ENCODE assay signal across 13 cellular contexts in genomic region chr2:30287857-30288513, GRCh38. TPM values are rescaled to one million over a fixed set of nuclear protein-coding genes. Genes with fewer than 3 reads are reported as not detected.
DNase-seq lines count a peak whose midpoint lies in the region; ATAC-seq, FAIRE-seq and TF ChIP-seq lines count a peak whose summit lies in the region.
"Had no signal": no experiment of that assay in that cellular context is flagged by ENCODE, and none has a peak within 500 bp of the region (broad histone marks: within the 10 kb centered on the region; RNA-seq: fewer than 3 reads in every experiment).

No MANE protein-coding gene starts in this region.

- H3K27me3 Mint-ChIP-seq in CD14-positive monocyte (ENCODE audit: low read depth in 3 of 3) (peaks cover 30 to 53% (median 41%) of the 10 kb centered on the region in 3 donors), osteocyte (ENCODE audit: unreplicated experiment) (peaks cover 2% of the 10 kb centered on the region)
- no peaks in the 10 kb centered on the region for H3K27me3 Mint-ChIP-seq in activated CD8-positive, alpha-beta T cell treated with anti-CD3 and anti-CD28 coated beads for 36 hours
- H3K27me3 Mint-ChIP-seq: CD8-positive, alpha-beta memory T cell had no signal

- CTCF ChIA-PET in activated CD8-positive, alpha-beta T cell treated with anti-CD3 and anti-CD28 coated beads for 36 hours (lab: Charles Lee): interaction anchor here (1.1 to 2.4 kb wide), 8 partner anchors 10 to 423 kb away, joined by 3 to 8 read pairs (median 4); no protein-coding TSS in a partner anchor

- H3K36me3 Mint-ChIP-seq in CD14-positive monocyte (no peaks in the 10 kb centered on the region), osteocyte (ENCODE audit: unreplicated experiment) (no peaks in the 10 kb centered on the region)
- no peaks in the 10 kb centered on the region for H3K36me3 Mint-ChIP-seq in activated CD8-positive, alpha-beta T cell treated with anti-CD3 and anti-CD28 coated beads for 36 hours (ENCODE audit: low read depth)
- H3K36me3 Mint-ChIP-seq: CD8-positive, alpha-beta memory T cell had no signal

- peaks cover 5% of the 10 kb centered on the region for H3K4me1 ChIP-seq in suprapubic skin
- no peaks in the 10 kb centered on the region for H3K4me1 ChIP-seq in gastrocnemius medialis

- in situ Hi-C loops in gastrocnemius medialis (cut with MboI; ENCODE audit: low sequenced_read_pairs in 4 of 4): no loop called here

- TF ChIP-seq POLR2A in suprapubic skin (IDR thresholded peaks at IDR 0.05) (no peak), GM12892 (IDR thresholded peaks at IDR 0.05; ENCODE audit: low read depth, low read length) (no peak), gastrocnemius medialis (IDR thresholded peaks at IDR 0.05) (no peak)

- DNase-seq in CD14-positive monocyte (ENCODE audit: low spot score) (no peak), suprapubic skin (ENCODE audit: low spot score in 2 of 2) (no peak), GM12892 (ENCODE audit: insufficient read length) (no peak), osteocyte (ENCODE audit: extremely low spot score, unreplicated experiment) (no peak), gastrocnemius medialis (no peak)
- no peak for DNase-seq in activated CD8-positive, alpha-beta T cell treated with anti-CD3 and anti-CD28 coated beads for 36 hours
- DNase-seq: CD8-positive, alpha-beta memory T cell; NCI-H2029; trophoblast cell had no signal

- TF ChIP-seq CTCF in CD14-positive monocyte (IDR thresholded peaks at IDR 0.05): no peak
- TF ChIP-seq CTCF in activated CD8-positive, alpha-beta T cell treated with anti-CD3 and anti-CD28 coated beads for 36 hours (IDR thresholded peaks at IDR 0.05): no peak
- TF ChIP-seq CTCF in suprapubic skin (IDR thresholded peaks at IDR 0.05): no peak
- no peak for TF ChIP-seq CTCF in osteocyte (IDR thresholded peaks at IDR 0.05)
- TF ChIP-seq CTCF in gastrocnemius medialis (IDR thresholded peaks at IDR 0.05 in 4 of 5, conservative IDR thresholded peaks at IDR 0.05 in 1 of 5): no peak

- intact Hi-C loops in CD14-positive monocyte (cut with micrococcal nuclease): no loop called here
- intact Hi-C loops in activated CD8-positive, alpha-beta T cell treated with anti-CD3 and anti-CD28 coated beads for 36 hours (cut with micrococcal nuclease): no loop called here
- intact Hi-C loops in gastrocnemius medialis (cut with DNase I; ENCODE audit: low total_unique reads): no loop called here

- peak overlapping the region in 1 of 2 donors; percentile 28 for H3K4me3 Mint-ChIP-seq in CD14-positive monocyte
- H3K4me3 Mint-ChIP-seq in activated CD8-positive, alpha-beta T cell treated with anti-CD3 and anti-CD28 coated beads for 36 hours: peak overlapping the region; percentile 1
- no peak overlapping the region for H3K4me3 Mint-ChIP-seq in osteocyte (ENCODE audit: unreplicated experiment)
- H3K4me3 Mint-ChIP-seq: CD8-positive, alpha-beta memory T cell had no signal

- no peak overlapping the region for H3K27ac ChIP-seq in suprapubic skin
- H3K27ac ChIP-seq in gastrocnemius medialis: no peak overlapping the region

- no peak overlapping the region for H3K4me3 ChIP-seq in suprapubic skin
- H3K4me3 ChIP-seq in gastrocnemius medialis: no peak overlapping the region

- no peaks in the 10 kb centered on the region for H3K36me3 ChIP-seq in suprapubic skin
- H3K36me3 ChIP-seq in gastrocnemius medialis: no peaks in the 10 kb centered on the region

- peaks cover 28% of the 10 kb centered on the region for H3K4me1 Mint-ChIP-seq in CD14-positive monocyte
- H3K4me1 Mint-ChIP-seq in activated CD8-positive, alpha-beta T cell treated with anti-CD3 and anti-CD28 coated beads for 36 hours (ENCODE audit: low read depth): peaks cover 39% of the 10 kb centered on the region
- H3K4me1 Mint-ChIP-seq in osteocyte (ENCODE audit: unreplicated experiment): peaks cover 2% of the 10 kb centered on the region

- POLR2A ChIA-PET in activated CD8-positive, alpha-beta T cell treated with anti-CD3 and anti-CD28 coated beads for 36 hours (lab: Charles Lee): interaction anchor here (0.9 to 2.4 kb wide), 2 partner anchors 14 to 42 kb away, joined by 3 to 9 read pairs; no protein-coding TSS in a partner anchor

- ATAC-seq in GM19452 (IDR thresholded peaks at IDR 0.05; ENCODE audit: unreplicated experiment) (peak; percentile 68), HG03135 (IDR thresholded peaks at IDR 0.05; ENCODE audit: unreplicated experiment) (peak; percentile 56), gastrocnemius medialis (no peak)
- peak; percentile 63 for ATAC-seq in activated CD8-positive, alpha-beta T cell treated with anti-CD3 and anti-CD28 coated beads for 36 hours
- ATAC-seq: HCT116 had no signal

- no peak for TF ChIP-seq EP300 in suprapubic skin (IDR thresholded peaks at IDR 0.05)

- 54% methylated on average over 4 of the region's 4 CpGs for WGBS in suprapubic skin

- H3K9me3 ChIP-seq in suprapubic skin: no peaks in the 10 kb centered on the region
- H3K9me3 ChIP-seq in gastrocnemius medialis: no peaks in the 10 kb centered on the region

- FAIRE-seq in GM12892 (lab: Jason Lieb, UNC): no peak
- FAIRE-seq: keratinocyte had no signal

- peaks cover 0 to 2% (median 0%) of the 10 kb centered on the region in 7 donors for H3K9me3 Mint-ChIP-seq in CD14-positive monocyte
- H3K9me3 Mint-ChIP-seq in activated CD8-positive, alpha-beta T cell treated with anti-CD3 and anti-CD28 coated beads for 36 hours: no peaks in the 10 kb centered on the region
- no peaks in the 10 kb centered on the region for H3K9me3 Mint-ChIP-seq in osteocyte (ENCODE audit: unreplicated experiment)
- H3K9me3 Mint-ChIP-seq: CD8-positive, alpha-beta memory T cell had no signal

- H3K27me3 ChIP-seq in suprapubic skin: no peaks in the 10 kb centered on the region
- H3K27me3 ChIP-seq in gastrocnemius medialis: no peaks in the 10 kb centered on the region

- H3K27ac Mint-ChIP-seq in CD14-positive monocyte (peak overlapping the region; percentile 0 to 62 (median 21)), osteocyte (ENCODE audit: unreplicated experiment) (no peak overlapping the region)
- peak overlapping the region; percentile 75 for H3K27ac Mint-ChIP-seq in activated CD8-positive, alpha-beta T cell treated with anti-CD3 and anti-CD28 coated beads for 36 hours

RNA-seq across cellular contexts. Expression of gene LBH, which starts 56.7 kb away (rescaled TPM):
- under 1 TPM; 0.42 to 0.76 TPM for polyA plus RNA-seq in CD14-positive monocyte
- total RNA-seq in activated CD8-positive, alpha-beta T cell treated with anti-CD3 and anti-CD28 coated beads for 36 hours: 100 to 1,000 TPM; 127 to 130 TPM
- 10 to 100 TPM; 14.9 to 41.1 (median 30.0) TPM for total RNA-seq in suprapubic skin
- polyA plus RNA-seq in GM12892 (2012; ENCODE audit: missing spikeins): 18.2 TPM
- 65.0 and 74.7 TPM in 2 replicates for total RNA-seq in osteocyte
- 10 to 100 TPM in 2 of 4 donors, 1 to 10 TPM in 2; 5.4 to 37.6 (median 12.5) TPM for total RNA-seq in gastrocnemius medialis

Comparison
In these comparisons a context has a peak if more than half of its experiments do, and no peak if none do; other contexts are left out.
1. ATAC-seq: peak in GM19452 (single experiment), HG03135 (single experiment) and activated CD8-positive, alpha-beta T cell treated with anti-CD3 and anti-CD28 coated beads for 36 hours (single experiment); none in gastrocnemius medialis (0 of 2).